Comparison of ENCODE assay signal across 1 cellular context in genomic region chr10:119479532-119479931, GRCh38.
TF ChIP-seq lines count a peak whose summit lies in the region.

No MANE protein-coding gene starts in this region.

TF ChIP-seq in SK-N-SH, 30 proteins besides CTCF, POLR2A, EP300 and RAD21 (continued from another document):
- TF ChIP-seq, protein P1, sequence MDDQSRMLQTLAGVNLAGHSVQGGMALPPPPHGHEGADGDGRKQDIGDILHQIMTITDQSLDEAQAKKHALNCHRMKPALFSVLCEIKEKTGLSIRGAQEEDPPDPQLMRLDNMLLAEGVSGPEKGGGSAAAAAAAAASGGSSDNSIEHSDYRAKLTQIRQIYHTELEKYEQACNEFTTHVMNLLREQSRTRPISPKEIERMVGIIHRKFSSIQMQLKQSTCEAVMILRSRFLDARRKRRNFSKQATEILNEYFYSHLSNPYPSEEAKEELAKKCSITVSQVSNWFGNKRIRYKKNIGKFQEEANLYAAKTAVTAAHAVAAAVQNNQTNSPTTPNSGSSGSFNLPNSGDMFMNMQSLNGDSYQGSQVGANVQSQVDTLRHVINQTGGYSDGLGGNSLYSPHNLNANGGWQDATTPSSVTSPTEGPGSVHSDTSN (IDR thresholded peaks at IDR 0.05) = no peak
- TF ChIP-seq REST (IDR thresholded peaks at IDR 0.05; ENCODE audit: low read depth, low read length) (no peak), POLR2AphosphoS5 (IDR thresholded peaks at IDR 0.05; ENCODE audit: low read depth, low read length) (no peak), RXRA (IDR thresholded peaks at IDR 0.05; ENCODE audit: borderline replicate concordance, low read depth) (no peak)
